22 cellular contexts compared by ENCODE assay signal in genomic region chr3:137050281-137050680, GRCh38.
A peak's percentile ranks its signal among the peaks of the same experiment; 100 is the strongest.
DNase-seq lines count a peak whose midpoint lies in the region; ATAC-seq lines count a peak whose summit lies in the region.
"Had no signal": no experiment of that assay in that cellular context is flagged by ENCODE, and none has a peak within 500 bp of the region (broad histone marks: within the 10 kb centered on the region; RNA-seq: fewer than 3 reads in every experiment).

No MANE protein-coding gene starts in this region.

- H4K8ac ChIP-seq in neuronal stem cell (ENCODE audit: low read depth, low read length) = no peak overlapping the region

- H2BK120ac ChIP-seq in neuronal stem cell (ENCODE audit: low read depth, low read length) = no peak overlapping the region

- H3K36me3 ChIP-seq in neuronal stem cell (replicated peaks in 1 of 2; ENCODE audit: control insufficient read depth in 2 of 2, insufficient read depth in 2 of 2, low read length in 2 of 2) = no peaks in the 10 kb centered on the region
- H3K36me3 ChIP-seq: BE2C; BLaER1 treated with 17β-estradiol and CSF1 and Interleukin-3, amounts not matched to agents 10 nM and 100 nM had no signal

- H3K9ac ChIP-seq in neuronal stem cell (ENCODE audit: low read depth, low read length, poor library complexity) = no peak overlapping the region
- H3K9ac ChIP-seq: BLaER1 treated with 17β-estradiol and CSF1 and Interleukin-3, amounts not matched to agents 10 nM and 100 nM; GM23248 had no signal

- no peak overlapping the region for H4K91ac ChIP-seq in neuronal stem cell (ENCODE audit: low read depth, low read length, poor library complexity)

- no peaks in the 10 kb centered on the region for H3K79me1 ChIP-seq in neuronal stem cell (ENCODE audit: low read depth, low read length)

- no peak overlapping the region for H3K4ac ChIP-seq in neuronal stem cell (ENCODE audit: low read length)

- H3K14ac ChIP-seq in neuronal stem cell (ENCODE audit: low read length) = no peak overlapping the region

- H3K9me3 ChIP-seq in neuronal stem cell (replicated peaks in 1 of 2; ENCODE audit: control insufficient read depth in 2 of 2, insufficient read depth in 1 of 2, low read depth in 1 of 2, low read length in 2 of 2) = no peaks in the 10 kb centered on the region
- H3K9me3 ChIP-seq: A549; BE2C; BLaER1 treated with 17β-estradiol and CSF1 and Interleukin-3, amounts not matched to agents 10 nM and 100 nM had no signal

- no peak overlapping the region for H2BK12ac ChIP-seq in neuronal stem cell (ENCODE audit: low read length)

- DNase-seq in NCI-H510A treated with DMSO at 0.1 percent for 48 hours (lab: John Stamatoyannopoulos, UW) (peak; percentile 4), NCI-H510A (lab: John Stamatoyannopoulos, UW) (no peak), neuronal stem cell (ENCODE audit: low spot score) (no peak), CD1c-positive myeloid dendritic cell (ENCODE audit: extremely low spot score) (no peak), T-helper 1 cell (no peak)
- DNase-seq: 8988T; ACHN; AML-193; BE2C; Calu3; CD4-positive, alpha-beta memory T cell; COR-L47; DMS79; EL; GDM1; H9 had no signal

- H3K27me3 ChIP-seq in neuronal stem cell (ENCODE audit: control insufficient read depth in 3 of 3, insufficient read depth in 3 of 3, low read depth in 1 of 3, low read length in 3 of 3) = no peaks in the 10 kb centered on the region
- H3K27me3 ChIP-seq: BLaER1 treated with 17β-estradiol and CSF1 and Interleukin-3, amounts not matched to agents 10 nM and 100 nM had no signal

- H3K4me1 ChIP-seq in neuronal stem cell (ENCODE audit: control insufficient read depth in 2 of 2, insufficient read depth in 1 of 2, low read depth in 1 of 2, low read length in 2 of 2) = peaks cover 6 to 14% of the 10 kb centered on the region in 2 donors
- H3K4me1 ChIP-seq: A549; BE2C; BLaER1 treated with 17β-estradiol and CSF1 and Interleukin-3, amounts not matched to agents 10 nM and 100 nM had no signal

- peak overlapping the region; percentile 25 for H3K23ac ChIP-seq in neuronal stem cell (ENCODE audit: low read depth, low read length, poor library complexity)

- H3K4me2 ChIP-seq in neuronal stem cell (ENCODE audit: insufficient read depth, low read length, poor library complexity, severe bottlenecking) = no peak overlapping the region
- H3K4me2 ChIP-seq: A549; BLaER1 treated with 17β-estradiol and CSF1 and Interleukin-3, amounts not matched to agents 10 nM and 100 nM had no signal

- no peak overlapping the region for H3K4me3 ChIP-seq in neuronal stem cell (ENCODE audit: low read length in 2 of 2)
- H3K4me3 ChIP-seq: A549; BLaER1 treated with 17β-estradiol and CSF1 and Interleukin-3, amounts not matched to agents 10 nM and 100 nM; GM12878; GM23248 had no signal

- ATAC-seq in esophagus mucosa = peak; percentile 17
- ATAC-seq: A549, GM12878, HCT116 had no signal

- no CpG with 5 or more reads among the region's 3 CpGs for whole genome bisulfite sequencing in neuronal stem cell (ENCODE audit: extremely low coverage in 2 of 2, insufficient read length in 2 of 2, insufficient replicate concordance in 1 of 2), 2 donors

- H2AFZ ChIP-seq in neuronal stem cell (ENCODE audit: low read length) = no peak overlapping the region
- H2AFZ ChIP-seq: GM23248 had no signal

- peak overlapping the region; percentile 15 for H2AK5ac ChIP-seq in neuronal stem cell (ENCODE audit: low read depth, low read length)

- H2BK15ac ChIP-seq in neuronal stem cell (ENCODE audit: low read length) = no peak overlapping the region

- no peak overlapping the region for H3K27ac ChIP-seq in neuronal stem cell (replicated peaks; ENCODE audit: low read length)
- H3K27ac ChIP-seq: A549; BLaER1 treated with 17β-estradiol and CSF1 and Interleukin-3, amounts not matched to agents 10 nM and 100 nM; GM23248 had no signal

- no peak overlapping the region for H3K18ac ChIP-seq in neuronal stem cell (ENCODE audit: low read length)

- H2BK5ac ChIP-seq in neuronal stem cell (ENCODE audit: low read length) = no peak overlapping the region
